32 cellular contexts compared by ENCODE assay signal in genomic region chr5:132029609-132030008, GRCh38. TPM values are rescaled to one million over a fixed set of nuclear protein-coding genes. Genes with fewer than 3 reads are reported as not detected.
DNase-seq lines count a peak whose midpoint lies in the region; ATAC-seq, FAIRE-seq and TF ChIP-seq lines count a peak whose summit lies in the region.
"Had no signal": no experiment of that assay in that cellular context is flagged by ENCODE, and none has a peak within 500 bp of the region (broad histone marks: within the 10 kb centered on the region; RNA-seq: fewer than 3 reads in every experiment).

No MANE protein-coding gene starts in this region.

- in situ Hi-C loops in K562 (cut with MboI): no loop called here

- no peaks in the 10 kb centered on the region for H3K36me3 ChIP-seq in K562 (ENCODE audit: control insufficient read depth, insufficient read depth, low read length)
- H3K36me3 ChIP-seq: BE2C, BLaER1 had no signal

- no peak overlapping the region for H3K9ac ChIP-seq in K562 (ENCODE audit: insufficient read depth in 1 of 2, low read depth in 2 of 2, low read length in 2 of 2)
- H3K9ac ChIP-seq: BLaER1 had no signal

- H3K27me3 Mint-ChIP-seq in activated T-cell treated with anti-CD3 and anti-CD28 coated beads, Interleukin-2, amount 50 U/mL, for 72 hours (ENCODE audit: low read depth): peaks cover 33% of the 10 kb centered on the region
- peaks cover 2% of the 10 kb centered on the region for H3K27me3 Mint-ChIP-seq in activated T-cell treated with anti-CD3 and anti-CD28 coated beads, Interleukin-2, amount 50 U/mL, for 4 hours (ENCODE audit: low read depth)

- H3K27me3 ChIP-seq in K562 (ENCODE audit: control insufficient read depth in 2 of 2, insufficient read depth in 2 of 2, low read length in 2 of 2): peaks cover 9 to 20% of the 10 kb centered on the region in 2 experiments; a peak in 4 of 5 replicates
- H3K27me3 ChIP-seq: BE2C, BLaER1 had no signal

- H3K9me1 ChIP-seq in K562 (ENCODE audit: control insufficient read depth, insufficient read depth, low read length): no peaks in the 10 kb centered on the region

- H3K4me2 ChIP-seq in A549 (no peak overlapping the region), K562 (ENCODE audit: insufficient read depth, low read length) (no peak overlapping the region)
- H3K4me2 ChIP-seq: BLaER1 had no signal

- intact Hi-C loops in K562 (cut with micrococcal nuclease): no loop called here

- H3K79me2 ChIP-seq in K562 (ENCODE audit: control insufficient read depth, insufficient read depth, low read length): no peaks in the 10 kb centered on the region

- peaks cover 3 to 8% of the 10 kb centered on the region in 2 donors for H3K9me3 Mint-ChIP-seq in activated T-cell treated with anti-CD3 and anti-CD28 coated beads, Interleukin-2, amount 50 U/mL, for 72 hours
- H3K9me3 Mint-ChIP-seq in activated T-cell treated with anti-CD3 and anti-CD28 coated beads, Interleukin-2, amount 50 U/mL, for 4 hours: peaks cover 14% of the 10 kb centered on the region
- H3K9me3 Mint-ChIP-seq in stimulated activated effector memory CD8-positive, alpha-beta T cell treated with anti-CD3 and anti-CD28 coated beads, Interleukin-12 subunit alpha, Interleukin-12 subunit beta, amount 100 ng/mL, for 72 hours: peaks cover 10% of the 10 kb centered on the region

- TF ChIP-seq EP300 in A549 (IDR thresholded peaks at IDR 0.05) (no peak), K562 (IDR thresholded peaks at IDR 0.05; ENCODE audit: low read length) (no peak)

- H3K4me3 ChIP-seq in A549 (no peak overlapping the region), K562 (no peak overlapping the region)
- H3K4me3 ChIP-seq: BLaER1, GM12878 had no signal

- 0 out of 3 replicates have a peak, but pooled peaks cover 3% of the 10 kb centered on the region for H3K9me3 ChIP-seq in A549
- H3K9me3 ChIP-seq in K562 (replicated peaks; ENCODE audit: control insufficient read depth, insufficient read depth, low read depth, low read length): no peaks in the 10 kb centered on the region
- H3K9me3 ChIP-seq: BE2C, BLaER1 had no signal

- no peaks in the 10 kb centered on the region for H4K20me1 ChIP-seq in K562 (replicated peaks; ENCODE audit: control insufficient read depth, insufficient read depth, low read length)
- H4K20me1 ChIP-seq: BLaER1 had no signal

- TF ChIP-seq RAD21 in A549 (conservative IDR thresholded peaks at IDR 0.05 in 1 of 2, IDR thresholded peaks at IDR 0.05 in 1 of 2) (no peak), K562 (CRISPR knock-in tag; conservative IDR thresholded peaks at IDR 0.05 in 1 of 2, IDR thresholded peaks at IDR 0.05 in 1 of 2) (no peak)

- BruUV-seq in K562 (replicated peaks; lab: Mats Ljungman, UMichigan): no TSS peak

- TF ChIP-seq POLR2A in A549 (IDR thresholded peaks at IDR 0.05; ENCODE audit: low read length): no peak
- no peak for TF ChIP-seq POLR2A in K562 (conservative IDR thresholded peaks at IDR 0.05)

- H3K27ac ChIP-seq in A549: no peak overlapping the region
- no peak overlapping the region for H3K27ac ChIP-seq in K562 (ENCODE audit: extremely low read depth, low read depth, low read length)
- H3K27ac ChIP-seq: 22Rv1, BLaER1 had no signal

- H3K27ac Mint-ChIP-seq in activated T-cell treated with anti-CD3 and anti-CD28 coated beads, Interleukin-2, amount 50 U/mL, for 72 hours: peak overlapping the region; percentile 7
- peak overlapping the region; percentile 4 for H3K27ac Mint-ChIP-seq in stimulated activated effector memory CD8-positive, alpha-beta T cell treated with anti-CD3 and anti-CD28 coated beads, Interleukin-12 subunit alpha, Interleukin-12 subunit beta, amount 100 ng/mL, for 72 hours
- H3K27ac Mint-ChIP-seq: CD14-positive monocyte had no signal

- H2AFZ ChIP-seq in K562 (ENCODE audit: low read depth, low read length): no peak overlapping the region

- no peak overlapping the region for H3K4me3 Mint-ChIP-seq in activated T-cell treated with anti-CD3 and anti-CD28 coated beads, Interleukin-2, amount 50 U/mL, for 72 hours
- no peak overlapping the region for H3K4me3 Mint-ChIP-seq in activated T-cell treated with anti-CD3 and anti-CD28 coated beads, Interleukin-2, amount 50 U/mL, for 4 hours
- no peak overlapping the region for H3K4me3 Mint-ChIP-seq in stimulated activated effector memory CD8-positive, alpha-beta T cell treated with anti-CD3 and anti-CD28 coated beads, Interleukin-12 subunit alpha, Interleukin-12 subunit beta, amount 100 ng/mL, for 72 hours
- H3K4me3 Mint-ChIP-seq: CD14-positive monocyte; CD4-positive, alpha-beta memory T cell; CD4-positive, CD25-positive, alpha-beta regulatory T cell; CD8-positive, alpha-beta memory T cell had no signal

- peaks cover 2 to 8% of the 10 kb centered on the region in 2 donors for H3K36me3 Mint-ChIP-seq in activated T-cell treated with anti-CD3 and anti-CD28 coated beads, Interleukin-2, amount 50 U/mL, for 72 hours (ENCODE audit: insufficient read depth in 2 of 2)
- no peaks in the 10 kb centered on the region for H3K36me3 Mint-ChIP-seq in activated T-cell treated with anti-CD3 and anti-CD28 coated beads, Interleukin-2, amount 50 U/mL, for 4 hours (ENCODE audit: insufficient read depth)
- no peaks in the 10 kb centered on the region for H3K36me3 Mint-ChIP-seq in stimulated activated effector memory CD8-positive, alpha-beta T cell treated with anti-CD3 and anti-CD28 coated beads, Interleukin-12 subunit alpha, Interleukin-12 subunit beta, amount 100 ng/mL, for 72 hours
- H3K36me3 Mint-ChIP-seq: CD14-positive monocyte; CD4-positive, alpha-beta memory T cell had no signal

- no peak for TF ChIP-seq CTCF in A549 (IDR thresholded peaks at IDR 0.05)
- no peak for TF ChIP-seq CTCF in K562 (IDR thresholded peaks at IDR 0.05 in 2 of 3, conservative IDR thresholded peaks at IDR 0.05 in 1 of 3; ENCODE audit: insufficient read depth in 2 of 3, low read depth in 1 of 3, low read length in 3 of 3)

- no peak for ATAC-seq in activated T-cell treated with anti-CD3 and anti-CD28 coated beads, Interleukin-2, amount 50 U/mL, for 72 hours (replicated peaks in 1 of 2)
- ATAC-seq in activated T-cell treated with anti-CD3 and anti-CD28 coated beads, Interleukin-2, amount 50 U/mL, for 4 hours: no peak
- no peak for ATAC-seq in A549
- ATAC-seq in K562: no peak
- no peak for ATAC-seq in stimulated activated effector memory CD8-positive, alpha-beta T cell treated with anti-CD3 and anti-CD28 coated beads, Interleukin-12 subunit alpha, Interleukin-12 subunit beta, amount 100 ng/mL, for 72 hours
- ATAC-seq: GM12878 had no signal

- CTCF ChIA-PET in A549 (lab: Yijun Ruan, JAX) (interaction anchor here (0.6 kb wide), 1 partner anchor 62 kb away, joined by 5 read pairs; no protein-coding TSS in a partner anchor), K562 (lab: Yijun Ruan, JAX; ENCODE audit: low intra/inter-chr PET ratio) (no interaction called here)

- POLR2A ChIA-PET in A549 (lab: Yijun Ruan, JAX) (no interaction called here), K562 (lab: Yijun Ruan, JAX) (no interaction called here)

- peak; percentile 32 for FAIRE-seq in A549 (lab: Jason Lieb, UNC)
- FAIRE-seq in K562 (lab: Jason Lieb, UNC): no peak
- FAIRE-seq: GM12878, GM12892, GM18507 had no signal

- no peaks in the 10 kb centered on the region for H3K4me1 ChIP-seq in A549
- no peaks in the 10 kb centered on the region for H3K4me1 ChIP-seq in K562 (replicated peaks in 1 of 2; ENCODE audit: control insufficient read depth in 2 of 2, insufficient read depth in 2 of 2, low read length in 2 of 2)
- H3K4me1 ChIP-seq: BE2C, BLaER1 had no signal

- no peak for DNase-seq in activated T-cell treated with anti-CD3 and anti-CD28 coated beads, Interleukin-2, amount 50 U/mL, for 72 hours
- no peak for DNase-seq in activated T-cell treated with anti-CD3 and anti-CD28 coated beads, Interleukin-2, amount 50 U/mL, for 4 hours
- no peak for DNase-seq in A549 (ENCODE audit: low read depth in 1 of 2, low spot score in 1 of 2)
- no peak for DNase-seq in K562 (ENCODE audit: extremely low read depth in 1 of 4, low spot score in 3 of 4)
- no peak for DNase-seq in stimulated activated effector memory CD8-positive, alpha-beta T cell treated with anti-CD3 and anti-CD28 coated beads, Interleukin-12 subunit alpha, Interleukin-12 subunit beta, amount 100 ng/mL, for 72 hours (ENCODE audit: low spot score in 2 of 2)
- no peak for DNase-seq in NCI-H1436 treated with DMSO at 0.1 percent for 48 hours (lab: John Stamatoyannopoulos, UW)
- DNase-seq in NCI-H1694 (lab: John Stamatoyannopoulos, UW): no peak
- DNase-seq: ACHN; BE2C; C1 segment of cervical spinal cord; CD4-positive, alpha-beta memory T cell; CD4-positive, CD25-positive, alpha-beta regulatory T cell; CD8-positive, alpha-beta memory T cell; COR-L47; DMS 273 treated with DMSO at 0.1 percent for 48 hours; DMS153; DMS53; DMS79; DND-41; EL; GDM1 had no signal

- peaks cover 12% of the 10 kb centered on the region for H3K4me1 Mint-ChIP-seq in activated T-cell treated with anti-CD3 and anti-CD28 coated beads, Interleukin-2, amount 50 U/mL, for 72 hours (ENCODE audit: low read depth)
- peaks cover 12% of the 10 kb centered on the region for H3K4me1 Mint-ChIP-seq in activated T-cell treated with anti-CD3 and anti-CD28 coated beads, Interleukin-2, amount 50 U/mL, for 4 hours (ENCODE audit: low read depth)
- H3K4me1 Mint-ChIP-seq in stimulated activated effector memory CD8-positive, alpha-beta T cell treated with anti-CD3 and anti-CD28 coated beads, Interleukin-12 subunit alpha, Interleukin-12 subunit beta, amount 100 ng/mL, for 72 hours: peaks cover 9% of the 10 kb centered on the region
- H3K4me1 Mint-ChIP-seq: CD14-positive monocyte; CD8-positive, alpha-beta memory T cell had no signal

RNA-seq across cellular contexts. Expression of gene ACSL6, which starts 18.2 kb away (rescaled TPM):
- total RNA-seq in activated T-cell treated with anti-CD3 and anti-CD28 coated beads, Interleukin-2, amount 50 U/mL, for 72 hours: 1 to 10 TPM; 5.9 to 8.2 TPM
- total RNA-seq in activated T-cell treated with anti-CD3 and anti-CD28 coated beads, Interleukin-2, amount 50 U/mL, for 4 hours: 10 to 100 TPM; 25.0 to 38.0 (median 27.1) TPM
- 0.05 and 0.09 TPM in 2 replicates for polyA plus RNA-seq in A549 (2011; rRNA removed)
- polyA plus RNA-seq in A549 (2012; cell fraction: cytosol; rRNA removed): 0.04 and 0.06 TPM in 2 replicates
- polyA plus RNA-seq in A549 (2012; cell fraction: nucleus; rRNA removed): 0.08 and 0.43 TPM in 2 replicates
- polyA plus RNA-seq in A549 (2017; fragmentation: RNase III; extraction: RNeasy Plus Mini Kit Qiagen cat#74134 plus additional on column Dnase treatment): 0.05 to 0.07 TPM (median 0.06 TPM) in 3 replicates
- 0.73 and 0.91 TPM in 2 replicates for polyA minus RNA-seq in A549 (2011; rRNA and poly(A)+ RNA removed)
- 3.9 and 10.0 TPM in 2 replicates for total RNA-seq in K562 (2011; cell fraction: chromatin; rRNA removed; ENCODE audit: low replicate concordance)
- 3.8 and 4.5 TPM in 2 replicates for total RNA-seq in K562 (2011; cell fraction: nucleolus; rRNA removed)
- total RNA-seq in K562 (2011; cell fraction: nucleoplasm; rRNA removed): 5.1 and 6.0 TPM in 2 replicates
- 0.50 and 0.73 TPM in 2 replicates for total RNA-seq in K562 (2014; rRNA removed)
- 0.62 and 1.0 TPM in 2 replicates for total RNA-seq in K562 (2014; rRNA removed; fragmentation: Illumina TruSeq; extraction: Trizol)
- 0.60 and 0.69 TPM in 2 replicates for total RNA-seq in K562 (2015; rRNA removed; fragmentation: Illumina TruSeq; extraction: Trizol)
- 1.5 and 1.6 TPM in 2 replicates for total RNA-seq in K562 (2021)
- polyA plus RNA-seq in K562 (2011; rRNA removed): 1.0 and 1.2 TPM in 2 replicates
- polyA plus RNA-seq in K562 (2011; cell fraction: cytosol; rRNA removed): 0.47 and 0.69 TPM in 2 replicates
- polyA plus RNA-seq in K562 (2011; cell fraction: nucleus; rRNA removed): 4.9 and 7.1 TPM in 2 replicates
- polyA plus RNA-seq in K562 (2012): 0.65 and 1.1 TPM in 2 replicates
- 0.82 and 1.00 TPM in 2 replicates for polyA plus RNA-seq in K562 (2014; fragmentation: Illumina TruSeq; extraction: Trizol)
- polyA plus RNA-seq in K562 (2014; fragmentation: Nextera tagmentation; extraction: Ambion mirVana): under 1 TPM; 0.62 to 0.75 TPM
- polyA plus RNA-seq in K562 (2014; rRNA removed): 0.62 and 0.69 TPM in 2 replicates
- polyA minus RNA-seq in K562 (2011; rRNA and poly(A)+ RNA removed): 0.45 and 0.95 TPM in 2 replicates
- 0.95 TPM in 1 of 2 replicates, not detected in the other for polyA minus RNA-seq in K562 (2011; cell fraction: cytosol; rRNA and poly(A)+ RNA removed)
- polyA minus RNA-seq in K562 (2011; cell fraction: nucleus; rRNA and poly(A)+ RNA removed): 1.9 and 2.3 TPM in 2 replicates
- total RNA-seq: A673, GM12878 had no signal
- polyA plus RNA-seq: AG04450 had no signal

RNA-seq across cellular contexts. Expression of gene IL3, which starts 30.8 kb away (rescaled TPM):
- total RNA-seq in activated T-cell treated with anti-CD3 and anti-CD28 coated beads, Interleukin-2, amount 50 U/mL, for 72 hours: 1 to 10 TPM; 6.2 to 8.9 TPM
- total RNA-seq in activated T-cell treated with anti-CD3 and anti-CD28 coated beads, Interleukin-2, amount 50 U/mL, for 4 hours: 100 to 1,000 TPM in 2 of 3 donors, 10 to 100 TPM in 1; 94.6 to 152 (median 138) TPM
- polyA plus RNA-seq in A549 (2011; rRNA removed) (not detected in 2 replicates), A549 (2017; fragmentation: RNase III; extraction: RNeasy Plus Mini Kit Qiagen cat#74134 plus additional on column Dnase treatment) (not detected in 3 replicates), K562 (2011; rRNA removed) (not detected in 2 replicates), K562 (2014; fragmentation: Illumina TruSeq; extraction: Trizol) (not detected in 2 replicates), K562 (2014; fragmentation: Nextera tagmentation; extraction: Ambion mirVana) (not detected), K562 (2014; rRNA removed) (not detected in 2 replicates)
- polyA plus RNA-seq in A549 (2012; cell fraction: cytosol; rRNA removed): not detected in 2 replicates
- polyA plus RNA-seq in A549 (2012; cell fraction: nucleus; rRNA removed): not detected in 2 replicates
- not detected in 2 replicates for polyA minus RNA-seq in A549 (2011; rRNA and poly(A)+ RNA removed)
- total RNA-seq in K562 (2011; cell fraction: chromatin; rRNA removed; ENCODE audit: low replicate concordance): not detected in 2 replicates
- not detected in 2 replicates for total RNA-seq in K562 (2011; cell fraction: nucleolus; rRNA removed)
- total RNA-seq in K562 (2011; cell fraction: nucleoplasm; rRNA removed): not detected in 2 replicates
- total RNA-seq in K562 (2014; rRNA removed) (not detected in 2 replicates), K562 (2014; rRNA removed; fragmentation: Illumina TruSeq; extraction: Trizol) (not detected in 2 replicates), K562 (2015; rRNA removed; fragmentation: Illumina TruSeq; extraction: Trizol) (not detected in 2 replicates), K562 (2021) (not detected in 2 replicates)
- not detected in 2 replicates for polyA plus RNA-seq in K562 (2011; cell fraction: cytosol; rRNA removed)
- not detected in 2 replicates for polyA plus RNA-seq in K562 (2011; cell fraction: nucleus; rRNA removed)
- 0.08 and 0.12 TPM in 2 replicates for polyA plus RNA-seq in K562 (2012)
- not detected in 2 replicates for polyA minus RNA-seq in K562 (2011; rRNA and poly(A)+ RNA removed)
- polyA minus RNA-seq in K562 (2011; cell fraction: cytosol; rRNA and poly(A)+ RNA removed): not detected in 2 replicates
- not detected in 2 replicates for polyA minus RNA-seq in K562 (2011; cell fraction: nucleus; rRNA and poly(A)+ RNA removed)
- total RNA-seq: A172; A673; CD4-positive, alpha-beta memory T cell; CD4-positive, CD25-positive, alpha-beta regulatory T cell; Daoy; G401; GM12878 had no signal
- polyA plus RNA-seq: AG04450; CD14-positive monocyte; CD4-positive, alpha-beta memory T cell; CD4-positive, CD25-positive, alpha-beta regulatory T cell; CD8-positive, alpha-beta memory T cell; GM12878 had no signal

RNA-seq across cellular contexts. Expression of gene CSF2, which starts 44.0 kb away (rescaled TPM):
- 10 to 100 TPM; 31.1 to 50.7 TPM for total RNA-seq in activated T-cell treated with anti-CD3 and anti-CD28 coated beads, Interleukin-2, amount 50 U/mL, for 72 hours
- total RNA-seq in activated T-cell treated with anti-CD3 and anti-CD28 coated beads, Interleukin-2, amount 50 U/mL, for 4 hours: 100 to 1,000 TPM; 130 to 283 (median 277) TPM
- 0.21 TPM in 1 of 2 replicates, not detected in the other for polyA plus RNA-seq in A549 (2011; rRNA removed)
- polyA plus RNA-seq in A549 (2012; cell fraction: cytosol; rRNA removed): 0.19 TPM in 2 replicates
- 0.11 and 0.76 TPM in 2 replicates for polyA plus RNA-seq in A549 (2012; cell fraction: nucleus; rRNA removed)
- 0.34 TPM in 1 of 3 replicates, not detected in the others for polyA plus RNA-seq in A549 (2017; fragmentation: RNase III; extraction: RNeasy Plus Mini Kit Qiagen cat#74134 plus additional on column Dnase treatment)
- not detected in 2 replicates for polyA minus RNA-seq in A549 (2011; rRNA and poly(A)+ RNA removed)
- not detected in 2 replicates for total RNA-seq in K562 (2011; cell fraction: chromatin; rRNA removed; ENCODE audit: low replicate concordance)
- total RNA-seq in K562 (2011; cell fraction: nucleolus; rRNA removed): not detected in 2 replicates
- not detected in 2 replicates for total RNA-seq in K562 (2011; cell fraction: nucleoplasm; rRNA removed)
- not detected in 2 replicates for total RNA-seq in K562 (2014; rRNA removed)
- not detected in 2 replicates for total RNA-seq in K562 (2014; rRNA removed; fragmentation: Illumina TruSeq; extraction: Trizol)
- total RNA-seq in K562 (2015; rRNA removed; fragmentation: Illumina TruSeq; extraction: Trizol): 0.25 TPM in 1 of 2 replicates, not detected in the other
- total RNA-seq in K562 (2021): 0.29 TPM in 1 of 2 replicates, not detected in the other
- polyA plus RNA-seq in K562 (2011; rRNA removed): not detected in 2 replicates
- not detected in 2 replicates for polyA plus RNA-seq in K562 (2011; cell fraction: cytosol; rRNA removed)
- polyA plus RNA-seq in K562 (2011; cell fraction: nucleus; rRNA removed): 0.30 TPM in 1 of 2 replicates, not detected in the other
- 0.13 TPM in 1 of 2 replicates, not detected in the other for polyA plus RNA-seq in K562 (2012)
- not detected in 2 replicates for polyA plus RNA-seq in K562 (2014; fragmentation: Illumina TruSeq; extraction: Trizol)
- polyA plus RNA-seq in K562 (2014; fragmentation: Nextera tagmentation; extraction: Ambion mirVana): not detected
- not detected in 2 replicates for polyA plus RNA-seq in K562 (2014; rRNA removed)
- not detected in 2 replicates for polyA minus RNA-seq in K562 (2011; rRNA and poly(A)+ RNA removed)
- not detected in 2 replicates for polyA minus RNA-seq in K562 (2011; cell fraction: cytosol; rRNA and poly(A)+ RNA removed)
- not detected in 2 replicates for polyA minus RNA-seq in K562 (2011; cell fraction: nucleus; rRNA and poly(A)+ RNA removed)
- total RNA-seq: A673; CD4-positive, alpha-beta memory T cell; CD4-positive, CD25-positive, alpha-beta regulatory T cell; G401 had no signal
- polyA plus RNA-seq: AG04450; CD14-positive monocyte; CD4-positive, CD25-positive, alpha-beta regulatory T cell; CD8-positive, alpha-beta memory T cell had no signal

Comparison
In these comparisons a context has a peak if more than half of its experiments do, and no peak if none do; other contexts are left out.
1. RNA of gene IL3, which starts 30.8 kb away (total RNA-seq): 94.6 to 152 TPM in activated T-cell treated with anti-CD3 and anti-CD28 coated beads, Interleukin-2, amount 50 U/mL, for 4 hours; 6.2 to 8.9 TPM in activated T-cell treated with anti-CD3 and anti-CD28 coated beads, Interleukin-2, amount 50 U/mL, for 72 hours and not detected in K562; every median in the first group is over 4 times any median in the second.
2. RNA of gene CSF2, which starts 44.0 kb away (total RNA-seq): 130 to 283 TPM in activated T-cell treated with anti-CD3 and anti-CD28 coated beads, Interleukin-2, amount 50 U/mL, for 4 hours and 31.1 to 50.7 TPM in activated T-cell treated with anti-CD3 and anti-CD28 coated beads, Interleukin-2, amount 50 U/mL, for 72 hours; 0.25 to 0.29 TPM in K562; every median in the first group is over 10 times any median in the second.